Comparison of ENCODE assay signal across 1 cellular context in the genomic region with DNA sequence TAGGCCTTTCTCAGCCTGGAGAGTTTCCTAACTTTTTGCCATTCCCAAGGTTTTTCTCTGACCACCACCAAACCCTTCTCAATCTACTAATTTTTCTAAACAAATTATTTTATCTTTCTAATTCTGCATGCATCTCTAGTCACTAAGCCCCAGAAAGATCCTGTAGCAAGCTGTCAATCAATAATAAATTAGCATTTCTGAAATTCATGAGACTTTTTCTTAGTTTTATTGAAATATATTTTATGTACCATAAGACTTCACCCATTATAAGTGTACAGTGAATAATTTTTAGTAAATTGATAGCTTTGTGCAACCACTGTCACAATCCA.
TF ChIP-seq lines count a peak whose summit lies in the region.

No MANE protein-coding gene starts in this region.

TF ChIP-seq in IMR-90, 13 proteins besides CTCF, POLR2A, EP300 and RAD21 (continued from another document):
- no peak for TF ChIP-seq CEBPB (IDR thresholded peaks at IDR 0.05; ENCODE audit: low read depth, low read length)
- no peak for TF ChIP-seq RCOR1 (IDR thresholded peaks at IDR 0.05; ENCODE audit: insufficient replicate concordance, low read length)
- TF ChIP-seq RFX5 (IDR thresholded peaks at IDR 0.05; ENCODE audit: low read depth, low read length): no peak
- TF ChIP-seq MAZ (IDR thresholded peaks at IDR 0.05; ENCODE audit: borderline replicate concordance, low read depth, low read length): no peak
- TF ChIP-seq, protein P1, sequence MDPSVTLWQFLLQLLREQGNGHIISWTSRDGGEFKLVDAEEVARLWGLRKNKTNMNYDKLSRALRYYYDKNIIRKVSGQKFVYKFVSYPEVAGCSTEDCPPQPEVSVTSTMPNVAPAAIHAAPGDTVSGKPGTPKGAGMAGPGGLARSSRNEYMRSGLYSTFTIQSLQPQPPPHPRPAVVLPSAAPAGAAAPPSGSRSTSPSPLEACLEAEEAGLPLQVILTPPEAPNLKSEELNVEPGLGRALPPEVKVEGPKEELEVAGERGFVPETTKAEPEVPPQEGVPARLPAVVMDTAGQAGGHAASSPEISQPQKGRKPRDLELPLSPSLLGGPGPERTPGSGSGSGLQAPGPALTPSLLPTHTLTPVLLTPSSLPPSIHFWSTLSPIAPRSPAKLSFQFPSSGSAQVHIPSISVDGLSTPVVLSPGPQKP (IDR thresholded peaks at IDR 0.05; ENCODE audit: borderline replicate concordance, low read depth, low read length): no peak
TF ChIP-seq in IMR-90: peak in this region for 0.
